ENCODE assay signal across 22 cellular contexts in the genomic region with DNA sequence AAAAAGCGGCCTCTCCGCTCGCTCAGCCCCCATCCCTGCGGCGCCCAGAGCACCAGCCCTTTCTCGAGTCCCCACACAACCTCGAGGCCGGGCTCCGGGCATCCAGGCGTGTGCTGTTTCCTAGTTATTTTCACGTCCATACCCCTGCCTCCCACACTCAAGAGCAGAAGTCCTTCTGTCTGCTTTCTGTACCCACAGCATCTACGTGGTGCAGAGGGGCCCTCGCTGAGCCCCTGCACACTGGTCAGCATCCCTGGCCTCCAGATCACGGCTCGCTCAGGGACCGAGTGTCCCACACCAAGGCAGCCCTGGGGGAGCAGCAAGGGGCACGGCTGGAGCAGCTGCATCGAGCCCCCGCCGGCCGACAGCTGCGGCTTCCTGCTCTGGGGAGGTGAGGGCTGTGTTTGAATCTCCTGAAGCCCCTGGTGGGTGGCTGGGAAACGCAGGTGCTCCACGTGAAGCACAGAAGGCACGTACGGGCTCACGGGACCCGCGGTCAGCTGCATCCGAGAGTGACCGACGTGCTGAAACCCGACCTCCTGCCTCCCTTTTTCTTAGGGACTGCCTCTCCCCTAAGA.
DNase-seq lines count a peak whose midpoint lies in the region; ATAC-seq and TF ChIP-seq lines count a peak whose summit lies in the region.
"Had no signal": no experiment of that assay in that cellular context is flagged by ENCODE, and none has a peak within 500 bp of the region (broad histone marks: within the 10 kb centered on the region; RNA-seq: fewer than 3 reads in every experiment).

No MANE protein-coding gene starts in this region.

- peaks cover 32 to 38% of the 10 kb centered on the region in 2 donors for H3K4me1 ChIP-seq in neuronal stem cell (ENCODE audit: control insufficient read depth in 2 of 2, insufficient read depth in 1 of 2, low read depth in 1 of 2, low read length in 2 of 2)
- H3K4me1 ChIP-seq in PC-3 (ENCODE audit: insufficient read depth, low read length) = no peaks in the 10 kb centered on the region; the same call in 1 of the 2 replicates
- H3K4me1 ChIP-seq: Caco-2, lower lobe of right lung, right atrium auricular region, stomach, transverse colon had no signal

- peak overlapping the region; percentile 23 for H3K4me2 ChIP-seq in neuronal stem cell (ENCODE audit: insufficient read depth, low read length, poor library complexity, severe bottlenecking)
- no peak overlapping the region for H3K4me2 ChIP-seq in PC-3 (ENCODE audit: low read length)

- intact Hi-C loops in activated CD4-positive, alpha-beta T cell treated with anti-CD3 and anti-CD28 coated beads for 36 hours (cut with DNase I, micrococcal nuclease) = no loop called here
- intact Hi-C loops in PC-3 (cut with micrococcal nuclease) = no loop called here

- H3K9me3 ChIP-seq in KOPT-K1 (ENCODE audit: insufficient read depth, low read length, poor library complexity, severe bottlenecking) (no peaks in the 10 kb centered on the region), neuronal stem cell (replicated peaks in 1 of 2; ENCODE audit: control insufficient read depth in 2 of 2, insufficient read depth in 1 of 2, low read depth in 1 of 2, low read length in 2 of 2) (no peaks in the 10 kb centered on the region), PC-3 (ENCODE audit: low read length) (no peaks in the 10 kb centered on the region)
- H3K9me3 ChIP-seq: Caco-2, lower lobe of right lung, right atrium auricular region, SK-N-SH, stomach, transverse colon had no signal

- H3K79me1 ChIP-seq in neuronal stem cell (ENCODE audit: low read depth, low read length) = peaks cover 19% of the 10 kb centered on the region

- no peak for TF ChIP-seq CTCF in choroid plexus epithelial cell (conservative IDR thresholded peaks at IDR 0.05; ENCODE audit: low read depth, low read length)
- TF ChIP-seq CTCF in PC-3 (conservative IDR thresholded peaks at IDR 0.05; ENCODE audit: low read depth, low read length) = no peak

- CTCF ChIA-PET in activated CD4-positive, alpha-beta T cell treated with anti-CD3 and anti-CD28 coated beads for 36 hours (lab: Charles Lee) = interaction anchor here (0.6 kb wide), 1 partner anchor 283 kb away, joined by 4 read pairs; no protein-coding TSS in a partner anchor
- CTCF ChIA-PET in PC-3 (lab: Charles Lee) = no interaction called here

- H3K27me3 ChIP-seq in neuronal stem cell (ENCODE audit: control insufficient read depth in 3 of 3, insufficient read depth in 3 of 3, low read depth in 1 of 3, low read length in 3 of 3) (peaks cover 0 to 2% (median 0%) of the 10 kb centered on the region in 3 experiments), PC-3 (ENCODE audit: low read length) (no peaks in the 10 kb centered on the region)
- H3K27me3 ChIP-seq: right atrium auricular region had no signal

- H3K27ac ChIP-seq in KOPT-K1 (ENCODE audit: low read depth, low read length, poor library complexity, severe bottlenecking) (peak overlapping the region; percentile 99), neuronal stem cell (replicated peaks; ENCODE audit: low read length) (peak overlapping the region; percentile 90), PC-3 (ENCODE audit: low read length) (no peak overlapping the region)
- H3K27ac ChIP-seq: epithelial cell of prostate, lower lobe of right lung, right atrium auricular region, stomach, transverse colon had no signal

- no peaks in the 10 kb centered on the region for H4K20me1 ChIP-seq in PC-3 (ENCODE audit: low read length)

- no peak overlapping the region for H2AFZ ChIP-seq in neuronal stem cell (ENCODE audit: low read length)
- no peak overlapping the region for H2AFZ ChIP-seq in PC-3 (ENCODE audit: low read length)

- H3F3A ChIP-seq in PC-3 (ENCODE audit: low read length, unreplicated experiment) = no peaks in the 10 kb centered on the region

- H4K91ac ChIP-seq in neuronal stem cell (ENCODE audit: low read depth, low read length, poor library complexity) = no peak overlapping the region

- H2BK5ac ChIP-seq in neuronal stem cell (ENCODE audit: low read length) = no peak overlapping the region

- no peak overlapping the region for H3K27ac Mint-ChIP-seq in activated CD4-positive, alpha-beta T cell treated with anti-CD3 and anti-CD28 coated beads for 36 hours
- H3K27ac Mint-ChIP-seq: T-helper 2 cell treated with Interferon-gamma antibody and Interleukin-4, amounts not matched to agents 5 μg/mL and 100 μg/mL, for 36 hours had no signal

- no peak overlapping the region for H4K8ac ChIP-seq in neuronal stem cell (ENCODE audit: low read depth, low read length)

- peak overlapping the region; percentile 99 for H3K18ac ChIP-seq in neuronal stem cell (ENCODE audit: low read length)

- H3K36me3 ChIP-seq in KOPT-K1 (ENCODE audit: insufficient read depth, low read length) = peaks cover 10% of the 10 kb centered on the region; the same call in 1 of the 2 replicates
- peaks cover 19 to 97% of the 10 kb centered on the region in 2 donors for H3K36me3 ChIP-seq in neuronal stem cell (replicated peaks in 1 of 2; ENCODE audit: control insufficient read depth in 2 of 2, insufficient read depth in 2 of 2, low read length in 2 of 2)
- no peaks in the 10 kb centered on the region for H3K36me3 ChIP-seq in PC-3 (ENCODE audit: low read depth, low read length)
- H3K36me3 ChIP-seq: lower lobe of right lung, right atrium auricular region, stomach, transverse colon had no signal

- peaks cover 23% of the 10 kb centered on the region for H3K4me1 Mint-ChIP-seq in activated CD4-positive, alpha-beta T cell treated with anti-CD3 and anti-CD28 coated beads for 36 hours

- H3K4me3 ChIP-seq in choroid plexus epithelial cell (ENCODE audit: low read depth, low read length) (no peak overlapping the region), neuronal stem cell (ENCODE audit: low read length in 2 of 2) (no peak overlapping the region), PC-3 (ENCODE audit: low read length) (no peak overlapping the region)
- H3K4me3 ChIP-seq: lower lobe of right lung, right atrium auricular region, stomach, transverse colon had no signal

- peak overlapping the region; percentile 77 for H2BK15ac ChIP-seq in neuronal stem cell (ENCODE audit: low read length)

- peak; percentile 9 for DNase-seq in activated CD4-positive, alpha-beta T cell treated with anti-CD3 and anti-CD28 coated beads for 36 hours
- DNase-seq in activated CD4-positive, alpha-beta T cell treated with anti-CD3 and anti-CD28 coated beads, Interleukin-2, amount 50 U/mL, for 4 hours = no peak
- DNase-seq in choroid plexus epithelial cell (ENCODE audit: low read depth) (peak; percentile 23), neuronal stem cell (ENCODE audit: low spot score) (no peak), PC-3 (no peak), NCI-H2107 (lab: John Stamatoyannopoulos, UW) (no peak)
- DNase-seq: activated gamma-delta T cell, activated T-cell treated with anti-CD3 and anti-CD28 coated beads for 4 hours, AML-193, lower lobe of right lung, NCI-H1105 treated with DMSO at 0.1 percent for 48 hours, NCI-H510A, SK-N-SH, stomach had no signal

- H3K4me3 Mint-ChIP-seq in activated CD4-positive, alpha-beta T cell treated with anti-CD3 and anti-CD28 coated beads for 36 hours = no peak overlapping the region
- H3K4me3 Mint-ChIP-seq: central memory CD8-positive, alpha-beta T cell; T-helper 2 cell treated with Interferon-gamma antibody and Interleukin-4, amounts not matched to agents 5 μg/mL and 100 μg/mL, for 36 hours had no signal

- POLR2A ChIA-PET in activated CD4-positive, alpha-beta T cell treated with anti-CD3 and anti-CD28 coated beads for 36 hours (lab: Charles Lee) = no interaction called here
- POLR2A ChIA-PET in PC-3 (lab: Charles Lee; ENCODE audit: unreplicated experiment) = no interaction called here

- H3K36me3 Mint-ChIP-seq in activated CD4-positive, alpha-beta T cell treated with anti-CD3 and anti-CD28 coated beads for 36 hours (ENCODE audit: low read depth) = no peaks in the 10 kb centered on the region

- peak overlapping the region; percentile 75 for H3K14ac ChIP-seq in neuronal stem cell (ENCODE audit: low read length)

- H3K4ac ChIP-seq in neuronal stem cell (ENCODE audit: low read length) = no peak overlapping the region

- H3K9me3 Mint-ChIP-seq in activated CD4-positive, alpha-beta T cell treated with anti-CD3 and anti-CD28 coated beads for 36 hours (ENCODE audit: low read depth) = no peaks in the 10 kb centered on the region
- H3K9me3 Mint-ChIP-seq: central memory CD8-positive, alpha-beta T cell; T-helper 2 cell treated with Interferon-gamma antibody and Interleukin-4, amounts not matched to agents 5 μg/mL and 100 μg/mL, for 36 hours had no signal

- peak overlapping the region; percentile 69 for H3K23ac ChIP-seq in neuronal stem cell (ENCODE audit: low read depth, low read length, poor library complexity)

- peaks cover 10% of the 10 kb centered on the region for H3K27me3 Mint-ChIP-seq in activated CD4-positive, alpha-beta T cell treated with anti-CD3 and anti-CD28 coated beads for 36 hours

- no CpG with 5 or more reads among the region's 33 CpGs for WGBS in neuronal stem cell (ENCODE audit: extremely low coverage in 2 of 2, insufficient read length in 2 of 2, insufficient replicate concordance in 1 of 2), 2 donors

- no peaks in the 10 kb centered on the region for H3K9me2 ChIP-seq in PC-3 (replicated peaks; ENCODE audit: low read length)
- H3K9me2 ChIP-seq: SK-N-SH had no signal

- no peak overlapping the region for H2BK120ac ChIP-seq in neuronal stem cell (ENCODE audit: low read depth, low read length)

- H3K9ac ChIP-seq in neuronal stem cell (ENCODE audit: low read depth, low read length, poor library complexity) (peak overlapping the region; percentile 78), PC-3 (ENCODE audit: low read length) (no peak overlapping the region)
- H3K9ac ChIP-seq: SK-N-SH had no signal

- H3K79me2 ChIP-seq in PC-3 (ENCODE audit: low read length) = 0 out of 2 replicates have a peak, but pooled peaks cover 5% of the 10 kb centered on the region

- H2BK12ac ChIP-seq in neuronal stem cell (ENCODE audit: low read length) = no peak overlapping the region

- BruUV-seq in PC-3 (replicated peaks; lab: Mats Ljungman, UMichigan) = no TSS peak

- ATAC-seq in activated CD4-positive, alpha-beta T cell treated with anti-CD3 and anti-CD28 coated beads for 36 hours = no peak
- ATAC-seq in PC-3 = no peak
- no peak for ATAC-seq in GM19395 (IDR thresholded peaks at IDR 0.05; ENCODE audit: unreplicated experiment)
- ATAC-seq: lower lobe of right lung had no signal

- peak overlapping the region; percentile 94 for H2AK5ac ChIP-seq in neuronal stem cell (ENCODE audit: low read depth, low read length)

Comparison
In these comparisons a context has a peak if more than half of its experiments do, and no peak if none do; other contexts are left out.
1. DNase-seq: peak in activated CD4-positive, alpha-beta T cell treated with anti-CD3 and anti-CD28 coated beads for 36 hours (single experiment) and choroid plexus epithelial cell (single experiment); none in activated CD4-positive, alpha-beta T cell treated with anti-CD3 and anti-CD28 coated beads, Interleukin-2, amount 50 U/mL, for 4 hours (0 of 2), neuronal stem cell (single experiment), PC-3 (single experiment) and NCI-H2107 (single experiment).